Comparison of ENCODE assay signal across 32 cellular contexts in genomic region chr11:31408205-31408604, GRCh38. TPM values are rescaled to one million over a fixed set of nuclear protein-coding genes. Genes with fewer than 3 reads are reported as not detected.
"Had no signal": no experiment of that assay in that cellular context is flagged by ENCODE, and none has a peak within 500 bp of the region (broad histone marks: within the 10 kb centered on the region; RNA-seq: fewer than 3 reads in every experiment).

No MANE protein-coding gene starts in this region.

- H3K4me1 Mint-ChIP-seq: central memory CD8-positive, alpha-beta T cell had no signal

- H3K27me3 ChIP-seq: esophagus squamous epithelium, heart right ventricle, left lung, uterus had no signal

- H3K4me2 ChIP-seq: smooth muscle cell had no signal

- ATAC-seq: activated CD8-positive, alpha-beta memory T cell treated with anti-CD3 and anti-CD28 coated beads, Interleukin-2, amount 10 ng/mL, durations not matched to agents 7 days and 5 days; heart right ventricle; left lung; lower lobe of right lung; naive thymus-derived CD8-positive, alpha-beta T cell; psoas muscle; T-helper 17 cell had no signal

- H3K4me1 ChIP-seq: left lung, lower lobe of right lung, parathyroid adenoma, psoas muscle, uterus had no signal

- H3K9me3 ChIP-seq: esophagus squamous epithelium, left lung, psoas muscle, thoracic aorta, uterus had no signal

- H2AFZ ChIP-seq: parathyroid adenoma had no signal

- FAIRE-seq: bronchial epithelial cell had no signal

- H3K4me3 ChIP-seq: esophagus squamous epithelium, heart right ventricle, left lung, lower lobe of right lung, psoas muscle, smooth muscle cell, thoracic aorta, uterus had no signal

- DNase-seq: activated CD4-positive, alpha-beta T cell treated with anti-CD3 and anti-CD28 coated beads for 1 hour; activated CD4-positive, alpha-beta T cell treated with anti-CD3 and anti-CD28 coated beads, Interleukin-2, amount 50 U/mL, for 48 hours; activated CD8-positive, alpha-beta memory T cell treated with anti-CD3 and anti-CD28 coated beads, Interleukin-2, amount 10 ng/mL, durations not matched to agents 7 days and 5 days; activated gamma-delta T cell; anterior cingulate cortex; dermis blood vessel endothelial cell; effector CD4-positive, alpha-beta T cell; esophagus squamous epithelium; foreskin melanocyte; heart right ventricle; left lung; lower lobe of right lung; mesenchymal stem cell; naive thymus-derived CD8-positive, alpha-beta T cell; occipital lobe; psoas muscle; stimulated activated CD4-positive, alpha-beta T cell treated with anti-CD3 and anti-CD28 coated beads, Interleukin-2, amount 100 ng/mL, for 24 hours; stimulated activated naive CD4-positive, alpha-beta T cell treated with Interleukin-2 at 50 U/mL for 16 hours; SW 1271; T-helper 17 cell; T1000; uterus; WERI-Rb-1 had no signal

- H3K9me3 Mint-ChIP-seq: central memory CD8-positive, alpha-beta T cell had no signal

- H3K27ac Mint-ChIP-seq: activated CD8-positive, alpha-beta memory T cell treated with anti-CD3 and anti-CD28 coated beads, Interleukin-2, amount 10 ng/mL, durations not matched to agents 7 days and 5 days; activated naive CD8-positive, alpha-beta T cell; naive thymus-derived CD8-positive, alpha-beta T cell; T-helper 17 cell; type B pancreatic cell had no signal

- H3K79me2 ChIP-seq: parathyroid adenoma had no signal

- H3K36me3 ChIP-seq: esophagus squamous epithelium, heart right ventricle, left lung, lower lobe of right lung, thoracic aorta, uterus, WERI-Rb-1 had no signal

- H3K27ac ChIP-seq: esophagus squamous epithelium, heart right ventricle, left lung, lower lobe of right lung, parathyroid adenoma, psoas muscle, thoracic aorta, uterus, WERI-Rb-1 had no signal

- H3K9ac ChIP-seq: parathyroid adenoma had no signal

- H3K4me3 Mint-ChIP-seq: activated CD8-positive, alpha-beta memory T cell treated with anti-CD3 and anti-CD28 coated beads, Interleukin-2, amount 10 ng/mL, durations not matched to agents 7 days and 5 days; activated naive CD8-positive, alpha-beta T cell; central memory CD8-positive, alpha-beta T cell; naive thymus-derived CD8-positive, alpha-beta T cell; neural crest cell; T-helper 17 cell; type B pancreatic cell had no signal

- H3K27me3 Mint-ChIP-seq: activated CD8-positive, alpha-beta memory T cell treated with anti-CD3 and anti-CD28 coated beads, Interleukin-2, amount 10 ng/mL, durations not matched to agents 7 days and 5 days; activated naive CD8-positive, alpha-beta T cell; central memory CD8-positive, alpha-beta T cell; naive thymus-derived CD8-positive, alpha-beta T cell; T-helper 17 cell; type B pancreatic cell had no signal

RNA-seq across cellular contexts. Expression of gene DCDC1, which starts 38.7 kb away (rescaled TPM):
- total RNA-seq: bronchial epithelial cell, esophagus squamous epithelium, glomerular endothelial cell, psoas muscle, thoracic aorta had no signal
- polyA plus RNA-seq: psoas muscle had no signal
